Comparison of ENCODE assay signal across 16 cellular contexts in genomic region chr7:69622014-69622818, GRCh38.
"Had no signal": no experiment of that assay in that cellular context is flagged by ENCODE, and none has a peak within 500 bp of the region (broad histone marks: within the 10 kb centered on the region; RNA-seq: fewer than 3 reads in every experiment).

No MANE protein-coding gene starts in this region.

- H3K27ac Mint-ChIP-seq: activated B cell treated with CpG ODN at 0.5 μM for 24 hours; activated CD4-positive, alpha-beta T cell treated with anti-CD3 and anti-CD28 coated beads, Interleukin-2, amount 10 ng/mL, durations not matched to agents 24 days and 14 days; activated CD8-positive, alpha-beta T cell treated with anti-CD3 and anti-CD28 coated beads, Interleukin-2, amount 10 ng/mL, durations not matched to agents 7 days and 5 days; activated naive CD8-positive, alpha-beta T cell; activated T-cell treated with anti-CD3 and anti-CD28 coated beads, Interleukin-2, amount 50 U/mL, for 72 hours; naive thymus-derived CD8-positive, alpha-beta T cell had no signal

- H3K27me3 ChIP-seq: dorsolateral prefrontal cortex had no signal

- H3K9me3 ChIP-seq: left ventricle myocardium inferior had no signal

- H3K9me3 Mint-ChIP-seq: activated B cell treated with CpG ODN at 0.5 μM for 24 hours; activated T-cell treated with anti-CD3 and anti-CD28 coated beads, Interleukin-2, amount 50 U/mL, for 72 hours; naive thymus-derived CD8-positive, alpha-beta T cell had no signal

- H3K36me3 Mint-ChIP-seq: activated naive CD8-positive, alpha-beta T cell; naive thymus-derived CD8-positive, alpha-beta T cell had no signal

- H3K4me1 Mint-ChIP-seq: activated CD4-positive, alpha-beta T cell treated with anti-CD3 and anti-CD28 coated beads, Interleukin-2, amount 10 ng/mL, durations not matched to agents 24 days and 14 days; naive thymus-derived CD8-positive, alpha-beta T cell had no signal

- H3K36me3 ChIP-seq: left ventricle myocardium inferior had no signal

- H3K4me3 ChIP-seq: dorsolateral prefrontal cortex, left ventricle myocardium inferior had no signal

- H3K27ac ChIP-seq: dorsolateral prefrontal cortex, left ventricle myocardium inferior had no signal

- H3K4me3 Mint-ChIP-seq: activated B cell treated with CpG ODN at 0.5 μM for 24 hours; activated CD4-positive, alpha-beta T cell treated with anti-CD3 and anti-CD28 coated beads, Interleukin-2, amount 10 ng/mL, durations not matched to agents 24 days and 14 days; activated CD8-positive, alpha-beta T cell treated with anti-CD3 and anti-CD28 coated beads, Interleukin-2, amount 10 ng/mL, durations not matched to agents 7 days and 5 days; activated naive CD8-positive, alpha-beta T cell; activated T-cell treated with anti-CD3 and anti-CD28 coated beads, Interleukin-2, amount 50 U/mL, for 72 hours; naive thymus-derived CD8-positive, alpha-beta T cell had no signal

- H3K27me3 Mint-ChIP-seq: activated B cell treated with CpG ODN at 0.5 μM for 24 hours had no signal

- ATAC-seq: activated CD8-positive, alpha-beta T cell treated with anti-CD3 and anti-CD28 coated beads, Interleukin-2, amount 10 ng/mL, durations not matched to agents 7 days and 5 days; activated T-cell treated with anti-CD3 and anti-CD28 coated beads, Interleukin-2, amount 50 U/mL, for 72 hours; esophagus mucosa; naive thymus-derived CD8-positive, alpha-beta T cell had no signal

- DNase-seq: activated B cell treated with CpG ODN at 0.5 μM for 24 hours; activated CD4-positive, alpha-beta T cell treated with anti-CD3 and anti-CD28 coated beads, Interleukin-2, amount 10 ng/mL, durations not matched to agents 24 days and 14 days; activated CD8-positive, alpha-beta memory T cell treated with anti-CD3 and anti-CD28 coated beads, Interleukin-2, amount 50 U/mL, for 4 hours; activated CD8-positive, alpha-beta T cell treated with anti-CD3 and anti-CD28 coated beads, Interleukin-2, amount 10 ng/mL, durations not matched to agents 7 days and 5 days; activated gamma-delta T cell; activated T-cell treated with anti-CD3 and anti-CD28 coated beads, Interleukin-2, amount 50 U/mL, for 72 hours; amniotic stem cell; dorsolateral prefrontal cortex; hypothalamus; left ventricle myocardium inferior; naive thymus-derived CD8-positive, alpha-beta T cell; stimulated activated CD4-positive, alpha-beta T cell treated with anti-CD3 and anti-CD28 coated beads, Interleukin-12 subunit alpha, Interleukin-12 subunit beta, amount 100 ng/mL, for 4 hours; stimulated activated CD4-positive, alpha-beta T cell treated with anti-CD3 and anti-CD28 coated beads, Interleukin-2, amount 100 ng/mL, for 24 hours; T1000 had no signal
